ENCODE assay signal across 1 cellular context in the genomic region with DNA sequence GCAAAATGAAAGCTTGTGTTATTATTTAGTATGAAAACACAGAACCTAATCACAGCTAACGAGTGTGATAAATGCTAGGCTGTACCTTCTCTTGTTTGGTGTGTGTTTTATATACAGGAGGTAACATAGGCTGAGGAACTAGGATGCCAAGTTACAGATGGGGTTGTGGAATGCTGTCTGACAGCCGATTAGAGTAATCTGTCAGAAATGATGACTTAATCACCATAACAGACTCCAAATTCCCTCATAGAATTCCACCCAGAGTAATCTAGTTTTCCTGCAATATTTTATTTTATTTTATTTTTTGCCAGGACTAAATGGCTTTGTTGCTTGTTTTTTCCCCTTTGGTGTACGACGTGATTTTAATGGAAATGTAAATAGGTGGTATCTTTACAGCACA.
TF ChIP-seq lines count a peak whose summit lies in the region.

No MANE protein-coding gene starts in this region.

TF ChIP-seq in GM23338, 12 proteins besides CTCF, POLR2A, EP300 and RAD21:
- TF ChIP-seq, protein P1, sequence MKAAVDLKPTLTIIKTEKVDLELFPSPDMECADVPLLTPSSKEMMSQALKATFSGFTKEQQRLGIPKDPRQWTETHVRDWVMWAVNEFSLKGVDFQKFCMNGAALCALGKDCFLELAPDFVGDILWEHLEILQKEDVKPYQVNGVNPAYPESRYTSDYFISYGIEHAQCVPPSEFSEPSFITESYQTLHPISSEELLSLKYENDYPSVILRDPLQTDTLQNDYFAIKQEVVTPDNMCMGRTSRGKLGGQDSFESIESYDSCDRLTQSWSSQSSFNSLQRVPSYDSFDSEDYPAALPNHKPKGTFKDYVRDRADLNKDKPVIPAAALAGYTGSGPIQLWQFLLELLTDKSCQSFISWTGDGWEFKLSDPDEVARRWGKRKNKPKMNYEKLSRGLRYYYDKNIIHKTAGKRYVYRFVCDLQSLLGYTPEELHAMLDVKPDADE (IDR thresholded peaks at IDR 0.05) = no peak
- TF ChIP-seq CREB1 (CRISPR knock-in tag; IDR thresholded peaks at IDR 0.05; ENCODE audit: low read depth) = no peak
- no peak for TF ChIP-seq NANOG (IDR thresholded peaks at IDR 0.05; ENCODE audit: borderline replicate concordance)
- TF ChIP-seq, protein P2, sequence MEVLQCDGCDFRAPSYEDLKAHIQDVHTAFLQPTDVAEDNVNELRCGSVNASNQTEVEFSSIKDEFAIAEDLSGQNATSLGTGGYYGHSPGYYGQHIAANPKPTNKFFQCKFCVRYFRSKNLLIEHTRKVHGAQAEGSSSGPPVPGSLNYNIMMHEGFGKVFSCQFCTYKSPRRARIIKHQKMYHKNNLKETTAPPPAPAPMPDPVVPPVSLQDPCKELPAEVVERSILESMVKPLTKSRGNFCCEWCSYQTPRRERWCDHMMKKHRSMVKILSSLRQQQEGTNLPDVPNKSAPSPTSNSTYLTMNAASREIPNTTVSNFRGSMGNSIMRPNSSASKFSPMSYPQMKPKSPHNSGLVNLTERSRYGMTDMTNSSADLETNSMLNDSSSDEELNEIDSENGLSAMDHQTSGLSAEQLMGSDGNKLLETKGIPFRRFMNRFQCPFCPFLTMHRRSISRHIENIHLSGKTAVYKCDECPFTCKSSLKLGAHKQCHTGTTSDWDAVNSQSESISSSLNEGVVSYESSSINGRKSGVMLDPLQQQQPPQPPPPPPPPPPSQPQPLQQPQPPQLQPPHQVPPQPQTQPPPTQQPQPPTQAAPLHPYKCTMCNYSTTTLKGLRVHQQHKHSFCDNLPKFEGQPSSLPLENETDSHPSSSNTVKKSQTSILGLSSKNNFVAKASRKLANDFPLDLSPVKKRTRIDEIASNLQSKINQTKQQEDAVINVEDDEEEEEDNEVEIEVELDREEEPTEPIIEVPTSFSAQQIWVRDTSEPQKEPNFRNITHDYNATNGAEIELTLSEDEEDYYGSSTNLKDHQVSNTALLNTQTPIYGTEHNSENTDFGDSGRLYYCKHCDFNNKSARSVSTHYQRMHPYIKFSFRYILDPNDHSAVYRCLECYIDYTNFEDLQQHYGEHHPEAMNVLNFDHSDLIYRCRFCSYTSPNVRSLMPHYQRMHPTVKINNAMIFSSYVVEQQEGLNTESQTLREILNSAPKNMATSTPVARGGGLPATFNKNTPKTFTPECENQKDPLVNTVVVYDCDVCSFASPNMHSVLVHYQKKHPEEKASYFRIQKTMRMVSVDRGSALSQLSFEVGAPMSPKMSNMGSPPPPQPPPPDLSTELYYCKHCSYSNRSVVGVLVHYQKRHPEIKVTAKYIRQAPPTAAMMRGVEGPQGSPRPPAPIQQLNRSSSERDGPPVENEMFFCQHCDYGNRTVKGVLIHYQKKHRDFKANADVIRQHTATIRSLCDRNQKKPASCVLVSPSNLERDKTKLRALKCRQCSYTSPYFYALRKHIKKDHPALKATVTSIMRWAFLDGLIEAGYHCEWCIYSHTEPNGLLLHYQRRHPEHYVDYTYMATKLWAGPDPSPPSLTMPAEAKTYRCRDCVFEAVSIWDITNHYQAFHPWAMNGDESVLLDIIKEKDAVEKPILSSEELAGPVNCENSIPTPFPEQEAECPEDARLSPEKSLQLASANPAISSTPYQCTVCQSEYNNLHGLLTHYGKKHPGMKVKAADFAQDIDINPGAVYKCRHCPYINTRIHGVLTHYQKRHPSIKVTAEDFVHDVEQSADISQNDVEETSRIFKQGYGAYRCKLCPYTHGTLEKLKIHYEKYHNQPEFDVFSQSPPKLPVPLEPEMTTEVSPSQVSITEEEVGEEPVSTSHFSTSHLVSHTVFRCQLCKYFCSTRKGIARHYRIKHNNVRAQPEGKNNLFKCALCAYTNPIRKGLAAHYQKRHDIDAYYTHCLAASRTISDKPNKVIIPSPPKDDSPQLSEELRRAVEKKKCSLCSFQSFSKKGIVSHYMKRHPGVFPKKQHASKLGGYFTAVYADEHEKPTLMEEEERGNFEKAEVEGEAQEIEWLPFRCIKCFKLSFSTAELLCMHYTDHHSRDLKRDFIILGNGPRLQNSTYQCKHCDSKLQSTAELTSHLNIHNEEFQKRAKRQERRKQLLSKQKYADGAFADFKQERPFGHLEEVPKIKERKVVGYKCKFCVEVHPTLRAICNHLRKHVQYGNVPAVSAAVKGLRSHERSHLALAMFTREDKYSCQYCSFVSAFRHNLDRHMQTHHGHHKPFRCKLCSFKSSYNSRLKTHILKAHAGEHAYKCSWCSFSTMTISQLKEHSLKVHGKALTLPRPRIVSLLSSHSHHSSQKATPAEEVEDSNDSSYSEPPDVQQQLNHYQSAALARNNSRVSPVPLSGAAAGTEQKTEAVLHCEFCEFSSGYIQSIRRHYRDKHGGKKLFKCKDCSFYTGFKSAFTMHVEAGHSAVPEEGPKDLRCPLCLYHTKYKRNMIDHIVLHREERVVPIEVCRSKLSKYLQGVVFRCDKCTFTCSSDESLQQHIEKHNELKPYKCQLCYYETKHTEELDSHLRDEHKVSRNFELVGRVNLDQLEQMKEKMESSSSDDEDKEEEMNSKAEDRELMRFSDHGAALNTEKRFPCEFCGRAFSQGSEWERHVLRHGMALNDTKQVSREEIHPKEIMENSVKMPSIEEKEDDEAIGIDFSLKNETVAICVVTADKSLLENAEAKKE (CRISPR knock-in tag; IDR thresholded peaks at IDR 0.05) = no peak
- TF ChIP-seq, protein P3, sequence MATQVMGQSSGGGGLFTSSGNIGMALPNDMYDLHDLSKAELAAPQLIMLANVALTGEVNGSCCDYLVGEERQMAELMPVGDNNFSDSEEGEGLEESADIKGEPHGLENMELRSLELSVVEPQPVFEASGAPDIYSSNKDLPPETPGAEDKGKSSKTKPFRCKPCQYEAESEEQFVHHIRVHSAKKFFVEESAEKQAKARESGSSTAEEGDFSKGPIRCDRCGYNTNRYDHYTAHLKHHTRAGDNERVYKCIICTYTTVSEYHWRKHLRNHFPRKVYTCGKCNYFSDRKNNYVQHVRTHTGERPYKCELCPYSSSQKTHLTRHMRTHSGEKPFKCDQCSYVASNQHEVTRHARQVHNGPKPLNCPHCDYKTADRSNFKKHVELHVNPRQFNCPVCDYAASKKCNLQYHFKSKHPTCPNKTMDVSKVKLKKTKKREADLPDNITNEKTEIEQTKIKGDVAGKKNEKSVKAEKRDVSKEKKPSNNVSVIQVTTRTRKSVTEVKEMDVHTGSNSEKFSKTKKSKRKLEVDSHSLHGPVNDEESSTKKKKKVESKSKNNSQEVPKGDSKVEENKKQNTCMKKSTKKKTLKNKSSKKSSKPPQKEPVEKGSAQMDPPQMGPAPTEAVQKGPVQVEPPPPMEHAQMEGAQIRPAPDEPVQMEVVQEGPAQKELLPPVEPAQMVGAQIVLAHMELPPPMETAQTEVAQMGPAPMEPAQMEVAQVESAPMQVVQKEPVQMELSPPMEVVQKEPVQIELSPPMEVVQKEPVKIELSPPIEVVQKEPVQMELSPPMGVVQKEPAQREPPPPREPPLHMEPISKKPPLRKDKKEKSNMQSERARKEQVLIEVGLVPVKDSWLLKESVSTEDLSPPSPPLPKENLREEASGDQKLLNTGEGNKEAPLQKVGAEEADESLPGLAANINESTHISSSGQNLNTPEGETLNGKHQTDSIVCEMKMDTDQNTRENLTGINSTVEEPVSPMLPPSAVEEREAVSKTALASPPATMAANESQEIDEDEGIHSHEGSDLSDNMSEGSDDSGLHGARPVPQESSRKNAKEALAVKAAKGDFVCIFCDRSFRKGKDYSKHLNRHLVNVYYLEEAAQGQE (IDR thresholded peaks at IDR 0.05; ENCODE audit: unreplicated experiment) = no peak
- no peak for TF ChIP-seq ZNF114 (CRISPR knock-in tag; IDR thresholded peaks at IDR 0.05)
- TF ChIP-seq JUNB (IDR thresholded peaks at IDR 0.05; ENCODE audit: unreplicated experiment) = no peak
- TF ChIP-seq POLR2AphosphoS5 (IDR thresholded peaks at IDR 0.05; ENCODE audit: low read depth) = no peak
- no peak for TF ChIP-seq EZH2 (IDR thresholded peaks at IDR 0.05; ENCODE audit: low read depth, unreplicated experiment)
- no peak for TF ChIP-seq ZNF331 (CRISPR knock-in tag; IDR thresholded peaks at IDR 0.05; ENCODE audit: low read depth)
- no peak for TF ChIP-seq EZH2phosphoT487 (IDR thresholded peaks at IDR 0.05; ENCODE audit: unreplicated experiment)
- TF ChIP-seq STAT1 (IDR thresholded peaks at IDR 0.05; ENCODE audit: unreplicated experiment) = no peak
TF ChIP-seq in GM23338: peak in this region for 0.
